In genomic region chr20:4369119-4369797, GRCh38 we compare ENCODE assay signal across 12 cellular contexts.
DNase-seq lines count a peak whose midpoint lies in the region; ATAC-seq and TF ChIP-seq lines count a peak whose summit lies in the region.
"Had no signal": no experiment of that assay in that cellular context is flagged by ENCODE, and none has a peak within 500 bp of the region (broad histone marks: within the 10 kb centered on the region; RNA-seq: fewer than 3 reads in every experiment).

No MANE protein-coding gene starts in this region.

- H3K27me3 Mint-ChIP-seq in activated T-cell treated with anti-CD3 and anti-CD28 coated beads, Interleukin-2, amount 50 U/mL, for 24 hours, result no peaks in the 10 kb centered on the region
- H3K27me3 Mint-ChIP-seq in activated naive CD8-positive, alpha-beta T cell treated with anti-CD3 and anti-CD28 coated beads, Interleukin-2, amount 10 ng/mL, durations not matched to agents 7 days and 5 days, result peaks cover 2% of the 10 kb centered on the region

- H3K27me3 ChIP-seq in Peyer's patch, result no peaks in the 10 kb centered on the region
- H3K27me3 ChIP-seq: esophagus squamous epithelium, suprapubic skin had no signal

- H3K4me1 Mint-ChIP-seq in activated T-cell treated with anti-CD3 and anti-CD28 coated beads, Interleukin-2, amount 50 U/mL, for 24 hours (ENCODE audit: low read depth), result peaks cover 39% of the 10 kb centered on the region
- H3K4me1 Mint-ChIP-seq in activated naive CD8-positive, alpha-beta T cell treated with anti-CD3 and anti-CD28 coated beads, Interleukin-2, amount 10 ng/mL, durations not matched to agents 7 days and 5 days, result peaks cover 31% of the 10 kb centered on the region
- H3K4me1 Mint-ChIP-seq in stimulated activated effector memory CD8-positive, alpha-beta T cell treated with anti-CD3 and anti-CD28 coated beads, Interleukin-12 subunit alpha, Interleukin-12 subunit beta, amount 100 ng/mL, for 72 hours, result peaks cover 19% of the 10 kb centered on the region

- peak overlapping the region; percentile 91 for H3K27ac Mint-ChIP-seq in activated T-cell treated with anti-CD3 and anti-CD28 coated beads, Interleukin-2, amount 50 U/mL, for 24 hours
- peak overlapping the region; percentile 89 for H3K27ac Mint-ChIP-seq in activated naive CD8-positive, alpha-beta T cell treated with anti-CD3 and anti-CD28 coated beads, Interleukin-2, amount 10 ng/mL, durations not matched to agents 7 days and 5 days
- H3K27ac Mint-ChIP-seq in stimulated activated effector memory CD8-positive, alpha-beta T cell treated with anti-CD3 and anti-CD28 coated beads, Interleukin-12 subunit alpha, Interleukin-12 subunit beta, amount 100 ng/mL, for 72 hours, result peak overlapping the region; percentile 61

- TF ChIP-seq POLR2A in Peyer's patch (IDR thresholded peaks at IDR 0.05), result no peak

- H3K4me1 ChIP-seq in Peyer's patch, result no peaks in the 10 kb centered on the region
- H3K4me1 ChIP-seq: esophagus squamous epithelium, suprapubic skin had no signal

- no peak overlapping the region for H3K27ac ChIP-seq in Peyer's patch
- H3K27ac ChIP-seq: esophagus squamous epithelium, SK-N-MC, suprapubic skin had no signal

- no peaks in the 10 kb centered on the region for H3K36me3 ChIP-seq in Peyer's patch
- H3K36me3 ChIP-seq: esophagus squamous epithelium, suprapubic skin had no signal

- TF ChIP-seq CTCF in Peyer's patch (IDR thresholded peaks at IDR 0.05), result no peak

- no peaks in the 10 kb centered on the region for H3K9me3 ChIP-seq in Peyer's patch
- H3K9me3 ChIP-seq: esophagus squamous epithelium, suprapubic skin had no signal

- H3K4me3 Mint-ChIP-seq in activated T-cell treated with anti-CD3 and anti-CD28 coated beads, Interleukin-2, amount 50 U/mL, for 24 hours, result no peak overlapping the region
- H3K4me3 Mint-ChIP-seq in activated naive CD8-positive, alpha-beta T cell treated with anti-CD3 and anti-CD28 coated beads, Interleukin-2, amount 10 ng/mL, durations not matched to agents 7 days and 5 days, result peak overlapping the region; percentile 49
- H3K4me3 Mint-ChIP-seq in stimulated activated effector memory CD8-positive, alpha-beta T cell treated with anti-CD3 and anti-CD28 coated beads, Interleukin-12 subunit alpha, Interleukin-12 subunit beta, amount 100 ng/mL, for 72 hours, result peak overlapping the region; percentile 3

- H3K4me3 ChIP-seq in Peyer's patch, result no peak overlapping the region
- H3K4me3 ChIP-seq: esophagus squamous epithelium, SK-N-MC, suprapubic skin had no signal

- no peak for DNase-seq in activated T-cell treated with anti-CD3 and anti-CD28 coated beads, Interleukin-2, amount 50 U/mL, for 24 hours
- DNase-seq in activated T-cell treated with anti-CD3 and anti-CD28 coated beads, Interleukin-2, amount 50 U/mL, for 48 hours, result no peak
- no peak for DNase-seq in activated naive CD8-positive, alpha-beta T cell treated with anti-CD3 and anti-CD28 coated beads, Interleukin-2, amount 10 ng/mL, durations not matched to agents 7 days and 5 days
- DNase-seq in stimulated activated effector memory CD8-positive, alpha-beta T cell treated with anti-CD3 and anti-CD28 coated beads, Interleukin-12 subunit alpha, Interleukin-12 subunit beta, amount 100 ng/mL, for 72 hours (ENCODE audit: low spot score in 2 of 2), result no peak
- DNase-seq in activated effector memory CD4-positive, alpha-beta T cell treated with anti-CD3 and anti-CD28 coated beads, Interleukin-2, amount 50 U/mL, for 16 hours, result no peak
- DNase-seq in Peyer's patch, result no peak
- DNase-seq: esophagus squamous epithelium, NCI-H446 had no signal

- no peaks in the 10 kb centered on the region for H3K9me3 Mint-ChIP-seq in activated T-cell treated with anti-CD3 and anti-CD28 coated beads, Interleukin-2, amount 50 U/mL, for 24 hours
- peaks cover 8% of the 10 kb centered on the region for H3K9me3 Mint-ChIP-seq in activated naive CD8-positive, alpha-beta T cell treated with anti-CD3 and anti-CD28 coated beads, Interleukin-2, amount 10 ng/mL, durations not matched to agents 7 days and 5 days
- no peaks in the 10 kb centered on the region for H3K9me3 Mint-ChIP-seq in stimulated activated effector memory CD8-positive, alpha-beta T cell treated with anti-CD3 and anti-CD28 coated beads, Interleukin-12 subunit alpha, Interleukin-12 subunit beta, amount 100 ng/mL, for 72 hours

- POLR2A ChIA-PET in activated naive CD8-positive, alpha-beta T cell treated with anti-CD3 and anti-CD28 coated beads, Interleukin-2, amount 10 ng/mL, durations not matched to agents 7 days and 5 days (lab: Charles Lee), result no interaction called here

- H3K36me3 Mint-ChIP-seq in activated T-cell treated with anti-CD3 and anti-CD28 coated beads, Interleukin-2, amount 50 U/mL, for 24 hours (ENCODE audit: low read depth), result no peaks in the 10 kb centered on the region
- H3K36me3 Mint-ChIP-seq in activated naive CD8-positive, alpha-beta T cell treated with anti-CD3 and anti-CD28 coated beads, Interleukin-2, amount 10 ng/mL, durations not matched to agents 7 days and 5 days, result peaks cover 19% of the 10 kb centered on the region
- no peaks in the 10 kb centered on the region for H3K36me3 Mint-ChIP-seq in stimulated activated effector memory CD8-positive, alpha-beta T cell treated with anti-CD3 and anti-CD28 coated beads, Interleukin-12 subunit alpha, Interleukin-12 subunit beta, amount 100 ng/mL, for 72 hours

- ATAC-seq in HG02852 (IDR thresholded peaks at IDR 0.05; ENCODE audit: unreplicated experiment) (peak; percentile 7), GM21447 (IDR thresholded peaks at IDR 0.05; ENCODE audit: unreplicated experiment) (no peak)
- ATAC-seq in activated naive CD8-positive, alpha-beta T cell treated with anti-CD3 and anti-CD28 coated beads, Interleukin-2, amount 10 ng/mL, durations not matched to agents 7 days and 5 days (ENCODE audit: low read depth), result peak; percentile 63
- ATAC-seq in stimulated activated effector memory CD8-positive, alpha-beta T cell treated with anti-CD3 and anti-CD28 coated beads, Interleukin-12 subunit alpha, Interleukin-12 subunit beta, amount 100 ng/mL, for 72 hours, result no peak

Comparison
In these comparisons a context has a peak if more than half of its experiments do, and no peak if none do; other contexts are left out.
1. ATAC-seq: peak in HG02852 (single experiment) and activated naive CD8-positive, alpha-beta T cell treated with anti-CD3 and anti-CD28 coated beads, Interleukin-2, amount 10 ng/mL, durations not matched to agents 7 days and 5 days (single experiment); none in stimulated activated effector memory CD8-positive, alpha-beta T cell treated with anti-CD3 and anti-CD28 coated beads, Interleukin-12 subunit alpha, Interleukin-12 subunit beta, amount 100 ng/mL, for 72 hours (single experiment) and GM21447 (single experiment).
2. Peak in every context shown above with its lines, with median percentiles within 50 percentile points of each other: H3K27ac Mint-ChIP-seq.